Comparison of ENCODE assay signal across 9 cellular contexts in genomic region chr5:149452665-149453617, GRCh38.
DNase-seq lines count a peak whose midpoint lies in the region; ATAC-seq and TF ChIP-seq lines count a peak whose summit lies in the region.
"Had no signal": no experiment of that assay in that cellular context is flagged by ENCODE, and none has a peak within 500 bp of the region (broad histone marks: within the 10 kb centered on the region; RNA-seq: fewer than 3 reads in every experiment).

No MANE protein-coding gene starts in this region.

- peak overlapping the region; percentile 93 for H3K27ac ChIP-seq in GM23248

- peak overlapping the region; percentile 73 for H3K9ac ChIP-seq in GM23248

- TF ChIP-seq CTCF in astrocyte of the spinal cord (IDR thresholded peaks at IDR 0.05; ENCODE audit: low read depth, low read length) (peak; percentile 4), BE2C (IDR thresholded peaks at IDR 0.05; ENCODE audit: low read depth, low read length) (no peak)

- H3K4me1 ChIP-seq in GM23248 (ENCODE audit: insufficient read depth) (peaks cover 63% of the 10 kb centered on the region), BE2C (0 out of 2 replicates have a peak, but pooled peaks cover 4% of the 10 kb centered on the region)

- ATAC-seq in HG02623 (IDR thresholded peaks at IDR 0.05; ENCODE audit: unreplicated experiment): no peak

- H3K36me3 ChIP-seq in GM23248 (ENCODE audit: low read depth) (no peaks in the 10 kb centered on the region), BE2C (no peaks in the 10 kb centered on the region)

- H3K4me3 ChIP-seq in GM23248: peak overlapping the region; percentile 6; the same call in 1 of the 2 replicates
- H3K4me3 ChIP-seq in astrocyte of the spinal cord (ENCODE audit: low read depth, low read length): no peak overlapping the region
- H3K4me3 ChIP-seq in skeletal muscle cell (ENCODE audit: low read depth, low read length): no peak overlapping the region
- H3K4me3 ChIP-seq in BE2C (ENCODE audit: low read depth, low read length): no peak overlapping the region

- no peaks in the 10 kb centered on the region for H3K9me2 ChIP-seq in GM23248 (ENCODE audit: insufficient read depth)

- H3K9me3 ChIP-seq in GM23248 (ENCODE audit: low read depth) (no peaks in the 10 kb centered on the region), BE2C (no peaks in the 10 kb centered on the region)

- no peaks in the 10 kb centered on the region for H3K79me2 ChIP-seq in GM23248 (ENCODE audit: insufficient read depth)

- no peaks in the 10 kb centered on the region for H3K27me3 ChIP-seq in GM23248 (replicated peaks; ENCODE audit: insufficient read depth)
- H3K27me3 ChIP-seq in BE2C: no peaks in the 10 kb centered on the region

- WGBS in GM23248 (ENCODE audit: low coverage in 1 of 2, low lambda C conversion rate in 2 of 2, missing lambda C conversion rate in 2 of 2), 2 experiments: 25 to 27% methylated on average over 16 of the region's 16 CpGs

- H2AFZ ChIP-seq in GM23248: peak overlapping the region; percentile 52

- peak overlapping the region; percentile 59 for H3K4me2 ChIP-seq in GM23248 (ENCODE audit: unreplicated experiment)

- in situ Hi-C loops in GM23248 (cut with MboI) (no loop called here), astrocyte of the spinal cord (cut with HindIII; ENCODE audit: low sequenced_read_pairs) (no loop called here)

- H3F3A ChIP-seq in GM23248 (ENCODE audit: insufficient read depth): peaks cover 37% of the 10 kb centered on the region

- no peaks in the 10 kb centered on the region for H4K20me1 ChIP-seq in GM23248 (ENCODE audit: insufficient read depth)

- peak; percentile 98 for DNase-seq in GM23248
- DNase-seq in astrocyte of the spinal cord (ENCODE audit: low read depth, low spot score): peak; percentile 96
- peak; percentile 94 for DNase-seq in hepatic stellate cell (ENCODE audit: low spot score)
- DNase-seq in skeletal muscle cell (ENCODE audit: low read depth): peak; percentile 88
- no peak for DNase-seq in NCI-H187 (lab: John Stamatoyannopoulos, UW)
- no peak for DNase-seq in NCI-H146 (lab: John Stamatoyannopoulos, UW)
- DNase-seq in BE2C: no peak
- DNase-seq: T-helper 9 cell had no signal

Comparison
In these comparisons a context has a peak if more than half of its experiments do, and no peak if none do; other contexts are left out.
1. DNase-seq: peak in GM23248 (single experiment), astrocyte of the spinal cord (single experiment), hepatic stellate cell (single experiment) and skeletal muscle cell (single experiment); none in NCI-H187 (0 of 2), NCI-H146 (single experiment) and BE2C (single experiment).